In the genomic region with DNA sequence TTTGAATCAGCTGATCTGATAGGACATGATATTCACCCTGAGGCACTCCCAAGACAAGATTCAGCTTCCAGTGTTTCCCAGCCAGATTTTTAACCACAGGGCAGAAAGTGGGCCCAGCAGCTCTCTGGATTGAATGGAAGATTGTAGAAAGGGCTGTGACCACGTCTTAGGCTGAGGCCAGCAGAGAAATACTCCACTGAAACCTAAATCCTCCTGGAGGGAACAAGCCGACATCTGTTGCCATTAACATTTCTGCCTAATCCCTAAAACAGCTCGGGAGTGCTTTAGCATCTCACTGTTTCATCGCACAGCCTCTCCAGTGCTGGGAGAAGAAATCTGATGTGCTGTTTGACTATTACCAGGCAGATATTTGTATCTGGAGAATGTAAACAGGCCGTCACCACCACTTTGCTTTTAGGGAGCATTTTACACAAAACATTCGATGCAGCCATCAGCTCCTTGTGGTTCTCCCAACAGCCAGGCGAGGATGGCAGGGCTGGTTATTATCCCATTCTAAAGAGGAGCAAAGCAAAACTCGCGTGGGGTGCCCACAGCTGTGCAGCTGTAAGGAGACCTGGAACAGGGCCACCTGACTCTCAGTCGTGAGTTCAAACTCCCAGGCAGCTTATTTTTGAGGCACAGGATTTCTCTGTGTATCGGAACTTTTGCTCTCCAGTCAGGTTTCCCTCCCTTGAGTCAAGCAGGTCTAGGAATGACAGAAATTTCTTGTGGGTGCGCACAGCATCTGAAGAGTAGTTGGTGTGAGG, we compare ENCODE assay signal across 15 cellular contexts.
DNase-seq lines count a peak whose midpoint lies in the region; ATAC-seq and TF ChIP-seq lines count a peak whose summit lies in the region.
"Had no signal": no experiment of that assay in that cellular context is flagged by ENCODE, and none has a peak within 500 bp of the region (broad histone marks: within the 10 kb centered on the region; RNA-seq: fewer than 3 reads in every experiment).

No MANE protein-coding gene starts in this region.

- H3K9me2 ChIP-seq in OCI-LY1 (ENCODE audit: low read depth, low read length), result no peaks in the 10 kb centered on the region

- no peaks in the 10 kb centered on the region for H3K79me2 ChIP-seq in OCI-LY1 (ENCODE audit: insufficient read depth, low read length)

- peaks cover 70% of the 10 kb centered on the region for H3K4me1 ChIP-seq in OCI-LY1 (ENCODE audit: insufficient read depth, low read length, severe bottlenecking)

- CTCF ChIA-PET in GM10248 (lab: Yijun Ruan, JAX), result interaction anchor here (1.6 kb wide), 1 partner anchor 10 kb away, joined by 4 read pairs; no protein-coding TSS in a partner anchor

- no peaks in the 10 kb centered on the region for H3K36me3 ChIP-seq in OCI-LY1 (ENCODE audit: insufficient read depth, low read length)
- H3K36me3 ChIP-seq: ovary had no signal

- H3F3A ChIP-seq in OCI-LY1 (ENCODE audit: insufficient read depth, low read length), result peaks cover 13% of the 10 kb centered on the region; the same call in 1 of the 2 replicates

- no peak overlapping the region for H2AFZ ChIP-seq in OCI-LY1 (ENCODE audit: low read length)

- H3K27ac Mint-ChIP-seq in stimulated activated naive CD8-positive, alpha-beta T cell treated with anti-CD3 and anti-CD28 coated beads, Interleukin-15, amount 100 ng/mL, for 72 hours, result no peak overlapping the region
- H3K27ac Mint-ChIP-seq: activated T-cell treated with anti-CD3 and anti-CD28 coated beads, Interleukin-2, amount 50 U/mL, for 72 hours had no signal

- no peak for TF ChIP-seq CTCF in OCI-LY1 (IDR thresholded peaks at IDR 0.05; ENCODE audit: low read length)
- no peak for TF ChIP-seq CTCF in fibroblast of villous mesenchyme (IDR thresholded peaks at IDR 0.05; ENCODE audit: insufficient read depth, low read depth, low read length)
- no peak for TF ChIP-seq CTCF in GM10248 (IDR thresholded peaks at IDR 0.05; ENCODE audit: control extremely low read depth, extremely low read depth, low read depth, missing control alignments)

- H3K9me3 ChIP-seq in OCI-LY1 (ENCODE audit: low read length), result no peaks in the 10 kb centered on the region
- H3K9me3 ChIP-seq: body of pancreas, ovary had no signal

- peak overlapping the region; percentile 99 for H3K27ac ChIP-seq in OCI-LY1 (ENCODE audit: low read depth, low read length, poor library complexity, severe bottlenecking)
- H3K27ac ChIP-seq: body of pancreas, ovary had no signal

- H4K20me1 ChIP-seq in OCI-LY1 (ENCODE audit: insufficient read depth, low read length), result no peaks in the 10 kb centered on the region

- no peak overlapping the region for H3K9ac ChIP-seq in OCI-LY1 (ENCODE audit: low read length)

- DNase-seq in G401 (ENCODE audit: low spot score) (peak; percentile 53), fibroblast of villous mesenchyme (ENCODE audit: low read depth) (peak; percentile 97), skeletal muscle cell (ENCODE audit: low read depth) (peak; percentile 37), GM10248 (ENCODE audit: extremely low spot score) (no peak), putamen (ENCODE audit: low spot score) (no peak)
- no peak for DNase-seq in stimulated activated naive CD8-positive, alpha-beta T cell treated with anti-CD3 and anti-CD28 coated beads, Interleukin-15, amount 100 ng/mL, for 72 hours
- DNase-seq: activated CD4-positive, alpha-beta T cell treated with anti-CD3 and anti-CD28 coated beads for 1 hour; activated T-cell treated with anti-CD3 and anti-CD28 coated beads, Interleukin-2, amount 50 U/mL, for 72 hours; body of pancreas; CD4-positive, CD25-positive, alpha-beta regulatory T cell; mammary epithelial cell; NCI-H187 treated with DMSO at 0.1 percent for 48 hours; ovary; stimulated activated CD4-positive, alpha-beta T cell treated with anti-CD3 and anti-CD28 coated beads, Interleukin-1b, Interleukin-23, amount 100 ng/mL, for 48 hours had no signal

- POLR2A ChIA-PET in GM10248 (lab: Yijun Ruan, JAX), result no interaction called here

- no peaks in the 10 kb centered on the region for H3K27me3 Mint-ChIP-seq in stimulated activated naive CD8-positive, alpha-beta T cell treated with anti-CD3 and anti-CD28 coated beads, Interleukin-15, amount 100 ng/mL, for 72 hours

- peaks cover 49% of the 10 kb centered on the region for H3K4me1 Mint-ChIP-seq in stimulated activated naive CD8-positive, alpha-beta T cell treated with anti-CD3 and anti-CD28 coated beads, Interleukin-15, amount 100 ng/mL, for 72 hours

- in situ Hi-C loops in G401 (cut with HindIII; ENCODE audit: low sequenced_read_pairs), result no loop called here

- no peaks in the 10 kb centered on the region for H3K27me3 ChIP-seq in OCI-LY1 (ENCODE audit: insufficient read depth, low read length)
- H3K27me3 ChIP-seq: body of pancreas, ovary had no signal

- ATAC-seq in stimulated activated naive CD8-positive, alpha-beta T cell treated with anti-CD3 and anti-CD28 coated beads, Interleukin-15, amount 100 ng/mL, for 72 hours, result no peak
- ATAC-seq: activated T-cell treated with anti-CD3 and anti-CD28 coated beads, Interleukin-2, amount 50 U/mL, for 72 hours; body of pancreas had no signal

- H3K4me3 ChIP-seq in OCI-LY1 (ENCODE audit: low read depth, low read length, poor library complexity, severe bottlenecking) (no peak overlapping the region), fibroblast of villous mesenchyme (ENCODE audit: low read depth, low read length) (no peak overlapping the region), skeletal muscle cell (ENCODE audit: low read depth, low read length) (no peak overlapping the region)
- H3K4me3 ChIP-seq: body of pancreas, ovary had no signal

- H3K9me3 Mint-ChIP-seq in stimulated activated naive CD8-positive, alpha-beta T cell treated with anti-CD3 and anti-CD28 coated beads, Interleukin-15, amount 100 ng/mL, for 72 hours, result no peaks in the 10 kb centered on the region
- H3K9me3 Mint-ChIP-seq: activated T-cell treated with anti-CD3 and anti-CD28 coated beads, Interleukin-2, amount 50 U/mL, for 72 hours had no signal

- H3K4me3 Mint-ChIP-seq in stimulated activated naive CD8-positive, alpha-beta T cell treated with anti-CD3 and anti-CD28 coated beads, Interleukin-15, amount 100 ng/mL, for 72 hours, result no peak overlapping the region
- H3K4me3 Mint-ChIP-seq: activated T-cell treated with anti-CD3 and anti-CD28 coated beads, Interleukin-2, amount 50 U/mL, for 72 hours; CD4-positive, CD25-positive, alpha-beta regulatory T cell had no signal

- no peak overlapping the region for H3K4me2 ChIP-seq in OCI-LY1 (ENCODE audit: low read length)

Comparison
In these comparisons a context has a peak if more than half of its experiments do, and no peak if none do; other contexts are left out.
1. DNase-seq: peak in G401 (single experiment), fibroblast of villous mesenchyme (single experiment) and skeletal muscle cell (single experiment); none in stimulated activated naive CD8-positive, alpha-beta T cell treated with anti-CD3 and anti-CD28 coated beads, Interleukin-15, amount 100 ng/mL, for 72 hours (0 of 2), GM10248 (single experiment) and putamen (single experiment).